Comparison of ENCODE assay signal across 18 cellular contexts in genomic region chr1:12464028-12464427, GRCh38.
DNase-seq lines count a peak whose midpoint lies in the region; ATAC-seq and TF ChIP-seq lines count a peak whose summit lies in the region.
"Had no signal": no experiment of that assay in that cellular context is flagged by ENCODE, and none has a peak within 500 bp of the region (broad histone marks: within the 10 kb centered on the region; RNA-seq: fewer than 3 reads in every experiment).

No MANE protein-coding gene starts in this region.

- H2AFZ ChIP-seq in osteoblast (ENCODE audit: low read length) = no peak overlapping the region

- no peaks in the 10 kb centered on the region for H4K20me1 ChIP-seq in osteoblast (ENCODE audit: insufficient read depth, low read length)

- TF ChIP-seq POLR2A in heart left ventricle (IDR thresholded peaks at IDR 0.05) = no peak

- TF ChIP-seq CTCF in heart left ventricle (IDR thresholded peaks at IDR 0.05) (no peak), osteoblast (IDR thresholded peaks at IDR 0.05; ENCODE audit: extremely low read depth, low read depth, low read length) (no peak), dorsolateral prefrontal cortex (IDR thresholded peaks at IDR 0.05 in 54 of 56, conservative IDR thresholded peaks at IDR 0.05 in 2 of 56; ENCODE audit: low read depth in 1 of 56, partially characterized antibody in 56 of 56) (no peak)

- no peak for DNase-seq in adipocyte (ENCODE audit: low read depth)
- no peak for DNase-seq in heart left ventricle
- no peak for DNase-seq in osteoblast (ENCODE audit: insufficient read length, low spot score, missing footprints)
- peak; percentile 72 for DNase-seq in ureter (ENCODE audit: low spot score)
- no peak for DNase-seq in dorsolateral prefrontal cortex
- no peak for DNase-seq in NCI-H1048 (lab: John Stamatoyannopoulos, UW)
- DNase-seq: activated CD8-positive, alpha-beta memory T cell treated with anti-CD3 and anti-CD28 coated beads, Interleukin-2, amount 50 U/mL, for 4 hours; C1 segment of cervical spinal cord; central memory CD4-positive, alpha-beta T cell; Kasumi-1; natural killer cell; NCI-H2081; NCI-H69; stimulated activated naive CD4-positive, alpha-beta T cell treated with Interleukin-2 at 50 U/mL for 16 hours; T-helper 17 cell had no signal

- H3K79me2 ChIP-seq in osteoblast (ENCODE audit: insufficient read depth, low read length) = no peaks in the 10 kb centered on the region

- no peak for ATAC-seq in heart left ventricle
- ATAC-seq in HG02852 (IDR thresholded peaks at IDR 0.05; ENCODE audit: unreplicated experiment) = no peak
- ATAC-seq: activated CD4-positive, CD25-positive, alpha-beta regulatory T cell treated with anti-CD3 and anti-CD28 coated beads, Interleukin-2, amount 50 U/mL, for 24 hours; natural killer cell; T-helper 17 cell had no signal

- H3K4me3 ChIP-seq in adipocyte (ENCODE audit: low read length) = no peak overlapping the region
- H3K4me3 ChIP-seq in heart left ventricle = no peak overlapping the region
- no peak overlapping the region for H3K4me3 ChIP-seq in osteoblast (ENCODE audit: insufficient read depth, low read length)
- H3K4me3 ChIP-seq in dorsolateral prefrontal cortex = no peak overlapping the region
- H3K4me3 ChIP-seq: skin epidermis had no signal

- H3K4me2 ChIP-seq in osteoblast (ENCODE audit: insufficient read depth, low read length) = peak overlapping the region; percentile 23

- H3K36me3 ChIP-seq in adipocyte (ENCODE audit: control insufficient read depth, insufficient read depth, low read length, severe bottlenecking) (no peaks in the 10 kb centered on the region), heart left ventricle (peaks cover 0 to 48% (median 18%) of the 10 kb centered on the region in 9 donors), osteoblast (ENCODE audit: insufficient read depth, low read length) (peaks cover 3% of the 10 kb centered on the region)

- H3K9ac ChIP-seq in adipocyte (ENCODE audit: low read length) = peak overlapping the region; percentile 50

- intact Hi-C loops in heart left ventricle (cut with DNase I) = no loop called here
- intact Hi-C loops in dorsolateral prefrontal cortex (cut with DNase I) = no loop called here

- H3K27ac ChIP-seq in heart left ventricle = peak overlapping the region in 9 of 12 donors; percentile 17 to 81 (median 41)
- peak overlapping the region; percentile 82 for H3K27ac ChIP-seq in osteoblast (ENCODE audit: low read depth, low read length)
- peak overlapping the region in 1 of 59 donors; percentile 18 for H3K27ac ChIP-seq in dorsolateral prefrontal cortex

- 28 to 57% (median 47%) methylated on average over 3 of the region's 3 CpGs for WGBS in heart left ventricle, 4 donors

- H3K27me3 ChIP-seq in adipocyte (replicated peaks; ENCODE audit: control insufficient read depth, insufficient read depth, low read length) (no peaks in the 10 kb centered on the region), heart left ventricle (no peaks in the 10 kb centered on the region), osteoblast (ENCODE audit: insufficient read depth, low read length) (no peaks in the 10 kb centered on the region), dorsolateral prefrontal cortex (no peaks in the 10 kb centered on the region)

- H3K4me1 ChIP-seq in adipocyte (ENCODE audit: control insufficient read depth, insufficient read depth, low read length) = peaks cover 53% of the 10 kb centered on the region
- H3K4me1 ChIP-seq in heart left ventricle = peaks cover 0 to 66% (median 48%) of the 10 kb centered on the region in 12 donors
- H3K4me1 ChIP-seq in osteoblast (ENCODE audit: insufficient read depth, low read length) = peaks cover 56% of the 10 kb centered on the region

- H3K9me3 ChIP-seq in adipocyte (ENCODE audit: control insufficient read depth, low read length) (no peaks in the 10 kb centered on the region), heart left ventricle (no peaks in the 10 kb centered on the region), osteoblast (ENCODE audit: low read depth, low read length) (no peaks in the 10 kb centered on the region)
